8 cellular contexts compared by ENCODE assay signal in genomic region chr2:196275646-196276352, GRCh38.
DNase-seq lines count a peak whose midpoint lies in the region; ATAC-seq and TF ChIP-seq lines count a peak whose summit lies in the region.

No MANE protein-coding gene starts in this region.

- H3K9me3 ChIP-seq in DND-41 (ENCODE audit: insufficient read depth, low read length, severe bottlenecking) (no peaks in the 10 kb centered on the region), mesenchymal stem cell (ENCODE audit: control insufficient read depth, low read length) (no peaks in the 10 kb centered on the region), aorta (ENCODE audit: control insufficient read depth, low read length) (no peaks in the 10 kb centered on the region)

- no peaks in the 10 kb centered on the region for H4K20me1 ChIP-seq in DND-41 (ENCODE audit: insufficient read depth, low read length)

- peaks cover 69% of the 10 kb centered on the region for H3K4me1 Mint-ChIP-seq in activated T-cell treated with anti-CD3 and anti-CD28 coated beads, Interleukin-2, amount 50 U/mL, for 24 hours (ENCODE audit: low read depth)

- peak overlapping the region; percentile 54 for H2AK5ac ChIP-seq in mesenchymal stem cell (ENCODE audit: low read length, severe bottlenecking)

- H4K8ac ChIP-seq in mesenchymal stem cell (ENCODE audit: low read length), result no peak overlapping the region

- peak overlapping the region; percentile 65 for H4K91ac ChIP-seq in mesenchymal stem cell (ENCODE audit: low read length)

- no peak overlapping the region for H2BK120ac ChIP-seq in mesenchymal stem cell (ENCODE audit: low read depth, low read length)

- no peaks in the 10 kb centered on the region for H3K27me3 ChIP-seq in DND-41 (ENCODE audit: insufficient read depth, low read length, poor library complexity)
- H3K27me3 ChIP-seq in mesenchymal stem cell (ENCODE audit: control insufficient read depth in 1 of 2, insufficient read depth in 1 of 2, low read length in 2 of 2), result no peaks in the 10 kb centered on the region
- no peaks in the 10 kb centered on the region for H3K27me3 ChIP-seq in aorta (ENCODE audit: control insufficient read depth in 1 of 2, insufficient read depth in 2 of 2, low read length in 1 of 2)

- TF ChIP-seq CTCF in DND-41 (IDR thresholded peaks at IDR 0.05; ENCODE audit: borderline replicate concordance, extremely low read depth, low read length, poor library complexity, severe bottlenecking), result no peak

- no peak overlapping the region for H3K18ac ChIP-seq in mesenchymal stem cell (ENCODE audit: low read depth in 1 of 2, low read length in 2 of 2)

- no peak overlapping the region for H2AFZ ChIP-seq in DND-41 (ENCODE audit: low read depth, low read length)
- no peak overlapping the region for H2AFZ ChIP-seq in mesenchymal stem cell (ENCODE audit: low read depth, low read length)

- peaks cover 45% of the 10 kb centered on the region for H3K4me1 ChIP-seq in DND-41 (ENCODE audit: insufficient read depth, low read length)
- peaks cover 12% of the 10 kb centered on the region for H3K4me1 ChIP-seq in mesenchymal stem cell (ENCODE audit: control insufficient read depth, insufficient read depth, low read depth, low read length)
- H3K4me1 ChIP-seq in aorta (ENCODE audit: control insufficient read depth in 1 of 2, insufficient read depth in 2 of 2, low read length in 2 of 2), result no peaks in the 10 kb centered on the region

- no peaks in the 10 kb centered on the region for H3K36me3 ChIP-seq in DND-41 (ENCODE audit: insufficient read depth, low read length)
- H3K36me3 ChIP-seq in mesenchymal stem cell (ENCODE audit: control insufficient read depth in 1 of 2, insufficient read depth in 2 of 2, low read depth in 1 of 2, low read length in 2 of 2), result no peaks in the 10 kb centered on the region
- no peaks in the 10 kb centered on the region for H3K36me3 ChIP-seq in aorta (ENCODE audit: control insufficient read depth in 1 of 2, insufficient read depth in 2 of 2, low read length in 1 of 2)

- 15% methylated on average over 2 of the region's 5 CpGs for WGBS in mesenchymal stem cell
- 90 to 91% methylated on average over 5 of the region's 5 CpGs for WGBS in aorta, 2 donors

- H3K36me3 Mint-ChIP-seq in activated T-cell treated with anti-CD3 and anti-CD28 coated beads, Interleukin-2, amount 50 U/mL, for 24 hours (ENCODE audit: low read depth), result no peaks in the 10 kb centered on the region

- peak overlapping the region; percentile 42; the same call in 1 of the 2 replicates for H3K4me2 ChIP-seq in DND-41 (ENCODE audit: insufficient read depth, low read length)
- H3K4me2 ChIP-seq in mesenchymal stem cell (ENCODE audit: low read length, poor library complexity, severe bottlenecking), result no peak overlapping the region

- H3K4ac ChIP-seq in mesenchymal stem cell (ENCODE audit: low read depth in 1 of 2, low read length in 2 of 2), result no peak overlapping the region

- DNase-seq in DND-41 (peak; percentile 46), mesenchymal stem cell (peak; percentile 88), iPS-NIHi7 (ENCODE audit: extremely low spot score) (no peak), aorta (no peak), SKM-1 treated with dmso at 0.1 percent for 144 hours (lab: John Stamatoyannopoulos, UW; ENCODE audit: unreplicated experiment) (no peak)
- DNase-seq in activated T-cell treated with anti-CD3 and anti-CD28 coated beads, Interleukin-2, amount 50 U/mL, for 24 hours, result peak; percentile 43

- peak overlapping the region; percentile 78 for H3K27ac ChIP-seq in DND-41 (ENCODE audit: low read length)
- H3K27ac ChIP-seq in mesenchymal stem cell (ENCODE audit: low read length, poor library complexity, severe bottlenecking), result no peak overlapping the region
- H3K27ac ChIP-seq in aorta (ENCODE audit: low read depth in 1 of 2, low read length in 2 of 2), result no peak overlapping the region

- no peak overlapping the region for H2BK15ac ChIP-seq in mesenchymal stem cell (ENCODE audit: low read depth, poor library complexity, severe bottlenecking)

- no peak overlapping the region for H2BK5ac ChIP-seq in mesenchymal stem cell (ENCODE audit: low read depth, low read length, poor library complexity, severe bottlenecking)

- H3K9me3 Mint-ChIP-seq in activated T-cell treated with anti-CD3 and anti-CD28 coated beads, Interleukin-2, amount 50 U/mL, for 24 hours, result no peaks in the 10 kb centered on the region

- H3K79me2 ChIP-seq in DND-41 (ENCODE audit: insufficient read depth, low read length), result no peaks in the 10 kb centered on the region; the same call in 1 of the 2 replicates

- H3K9ac ChIP-seq in DND-41 (ENCODE audit: low read depth, low read length) (peak overlapping the region; percentile 33), mesenchymal stem cell (ENCODE audit: low read length) (peak overlapping the region; percentile 23)

- H3K23ac ChIP-seq in mesenchymal stem cell (ENCODE audit: low read length in 2 of 2), result no peak overlapping the region

- ATAC-seq in DND-41 (ENCODE audit: insufficient read depth, low read depth), result peak; percentile 52
- peak; percentile 43 for ATAC-seq in HG03432 (IDR thresholded peaks at IDR 0.05; ENCODE audit: unreplicated experiment)
- ATAC-seq in aorta (ENCODE audit: low FRiP score), result no peak
- no peak for ATAC-seq in GM21367 (IDR thresholded peaks at IDR 0.05; ENCODE audit: unreplicated experiment)

- no peak overlapping the region for H3K4me3 ChIP-seq in DND-41 (ENCODE audit: low read depth in 1 of 2, low read length in 2 of 2)
- peak overlapping the region in 1 of 2 experiments; percentile 6 for H3K4me3 ChIP-seq in mesenchymal stem cell (ENCODE audit: insufficient read depth in 1 of 2, low read depth in 1 of 2, low read length in 2 of 2)
- no peak overlapping the region for H3K4me3 ChIP-seq in aorta (ENCODE audit: low read length in 2 of 2)

- H2BK12ac ChIP-seq in mesenchymal stem cell (ENCODE audit: low read length in 2 of 2), result peak overlapping the region in 1 of 2 experiments; percentile 63

- peak overlapping the region; percentile 56 for H3K4me3 Mint-ChIP-seq in activated T-cell treated with anti-CD3 and anti-CD28 coated beads, Interleukin-2, amount 50 U/mL, for 24 hours

- intact Hi-C loops in aorta (cut with DNase I), result no loop called here

- H3K79me1 ChIP-seq in mesenchymal stem cell (replicated peaks; ENCODE audit: low read length, poor library complexity, severe bottlenecking), result no peaks in the 10 kb centered on the region

- H3K27me3 Mint-ChIP-seq in activated T-cell treated with anti-CD3 and anti-CD28 coated beads, Interleukin-2, amount 50 U/mL, for 24 hours, result no peaks in the 10 kb centered on the region

- H3K14ac ChIP-seq in mesenchymal stem cell (ENCODE audit: low read length in 2 of 2), result no peak overlapping the region

- peak overlapping the region; percentile 93 for H3K27ac Mint-ChIP-seq in activated T-cell treated with anti-CD3 and anti-CD28 coated beads, Interleukin-2, amount 50 U/mL, for 24 hours

Comparison
In these comparisons a context has a peak if more than half of its experiments do, and no peak if none do; other contexts are left out.
1. ATAC-seq: peak in DND-41 (single experiment) and HG03432 (single experiment); none in aorta (single experiment) and GM21367 (single experiment).
2. DNase-seq: peak in DND-41 (single experiment), activated T-cell treated with anti-CD3 and anti-CD28 coated beads, Interleukin-2, amount 50 U/mL, for 24 hours (single experiment) and mesenchymal stem cell (single experiment); none in iPS-NIHi7 (single experiment), aorta (0 of 2) and SKM-1 treated with dmso at 0.1 percent for 144 hours (single experiment).